ENCODE assay signal across 34 cellular contexts in genomic region chr5:62316110-62316509, GRCh38. TPM values are rescaled to one million over a fixed set of nuclear protein-coding genes. Genes with fewer than 3 reads are reported as not detected.
A peak's percentile ranks its signal among the peaks of the same experiment; 100 is the strongest.
DNase-seq lines count a peak whose midpoint lies in the region; ATAC-seq, FAIRE-seq and TF ChIP-seq lines count a peak whose summit lies in the region.
"Had no signal": no experiment of that assay in that cellular context is flagged by ENCODE, and none has a peak within 500 bp of the region (broad histone marks: within the 10 kb centered on the region; RNA-seq: fewer than 3 reads in every experiment).

No MANE protein-coding gene starts in this region.

- H2BK15ac ChIP-seq in mesendoderm (replicated peaks; ENCODE audit: low read depth), result no peak overlapping the region

- in situ Hi-C loops in GM12878 (cut with MboI), result no loop called here

- RAD21 ChIA-PET in GM12878 (lab: Charles Lee; ENCODE audit: unreplicated experiment), result interaction anchor here (1.0 to 2.7 kb wide), 5 partner anchors 8 to 91 kb away, joined by 3 to 12 read pairs (median 4); partner anchors contain the start of gene KIF2A

- no peak overlapping the region for H3K9ac ChIP-seq in Loucy (ENCODE audit: low read depth, low read length, poor library complexity, severe bottlenecking)
- H3K9ac ChIP-seq in GM12878 (ENCODE audit: control insufficient read depth, insufficient read depth, low read length), result no peak overlapping the region
- H3K9ac ChIP-seq in mesendoderm (ENCODE audit: low read length), result no peak overlapping the region

- CTCF ChIA-PET in activated naive CD4-positive, alpha-beta T cell treated with anti-CD3 and anti-CD28 coated beads, Interleukin-2, amount 10 ng/mL, durations not matched to agents 7 days and 5 days (lab: Charles Lee), result interaction anchor here (1.2 kb wide), 1 partner anchor 38 kb away, joined by 5 read pairs; no protein-coding TSS in a partner anchor
- CTCF ChIA-PET in GM12878 (lab: Yijun Ruan, JAX), result interaction anchor here (1.4 kb wide), 1 partner anchor 92 kb away, joined by 6 read pairs; no protein-coding TSS in a partner anchor
- CTCF ChIA-PET in activated CD4-positive, alpha-beta memory T cell treated with anti-CD3 and anti-CD28 coated beads, Interleukin-2, amount 10 ng/mL, durations not matched to agents 7 days and 5 days (lab: Charles Lee), result no interaction called here

- peaks cover 3% of the 10 kb centered on the region for H3K36me3 Mint-ChIP-seq in activated naive CD4-positive, alpha-beta T cell treated with anti-CD3 and anti-CD28 coated beads, Interleukin-2, amount 50 U/mL, for 24 hours
- peaks cover 27% of the 10 kb centered on the region for H3K36me3 Mint-ChIP-seq in activated naive CD4-positive, alpha-beta T cell treated with anti-CD3 and anti-CD28 coated beads, Interleukin-2, amount 10 ng/mL, durations not matched to agents 7 days and 5 days
- peaks cover 53% of the 10 kb centered on the region for H3K36me3 Mint-ChIP-seq in activated CD4-positive, alpha-beta memory T cell treated with anti-CD3 and anti-CD28 coated beads, Interleukin-2, amount 10 ng/mL, durations not matched to agents 7 days and 5 days (ENCODE audit: low read depth)
- H3K36me3 Mint-ChIP-seq: immature natural killer cell had no signal

- H4K8ac ChIP-seq in mesendoderm (ENCODE audit: low read depth, low read length), result no peak overlapping the region

- H3K9me3 ChIP-seq in Loucy (ENCODE audit: insufficient read depth, low read depth, low read length) (no peaks in the 10 kb centered on the region), GM12878 (replicated peaks; ENCODE audit: control insufficient read depth, insufficient read depth, low read length) (no peaks in the 10 kb centered on the region)
- H3K9me3 ChIP-seq: ovary, upper lobe of right lung had no signal

- no peak overlapping the region for H3K56ac ChIP-seq in mesendoderm (ENCODE audit: low read length)

- TF ChIP-seq EP300 in GM12878 (IDR thresholded peaks at IDR 0.05; ENCODE audit: borderline replicate concordance in 1 of 2, control insufficient read depth in 1 of 2, low read depth in 2 of 2, low read length in 2 of 2), result no peak

- no peaks in the 10 kb centered on the region for H3K9me2 ChIP-seq in Loucy (replicated peaks; ENCODE audit: low read depth, low read length)

- no peak overlapping the region for H3K18ac ChIP-seq in mesendoderm (ENCODE audit: low read length)

- no peaks in the 10 kb centered on the region for H3K9me3 Mint-ChIP-seq in activated naive CD4-positive, alpha-beta T cell treated with anti-CD3 and anti-CD28 coated beads, Interleukin-2, amount 50 U/mL, for 24 hours
- H3K9me3 Mint-ChIP-seq in activated naive CD4-positive, alpha-beta T cell treated with anti-CD3 and anti-CD28 coated beads, Interleukin-2, amount 10 ng/mL, durations not matched to agents 7 days and 5 days, result no peaks in the 10 kb centered on the region
- no peaks in the 10 kb centered on the region for H3K9me3 Mint-ChIP-seq in activated CD4-positive, alpha-beta memory T cell treated with anti-CD3 and anti-CD28 coated beads, Interleukin-2, amount 10 ng/mL, durations not matched to agents 7 days and 5 days
- H3K9me3 Mint-ChIP-seq: CD14-positive monocyte; central memory CD8-positive, alpha-beta T cell; GM23338; HFFc6; immature natural killer cell; neural crest cell had no signal

- H3K4me1 ChIP-seq in Loucy (ENCODE audit: insufficient read depth, low read length, poor library complexity, severe bottlenecking), result peaks cover 41% of the 10 kb centered on the region
- H3K4me1 ChIP-seq in GM12878 (ENCODE audit: control insufficient read depth, insufficient read depth, low read length), result no peaks in the 10 kb centered on the region; the same call in 1 of the 2 replicates
- H3K4me1 ChIP-seq in mesendoderm (ENCODE audit: control insufficient read depth, low read depth, low read length), result peaks cover 4% of the 10 kb centered on the region
- H3K4me1 ChIP-seq: upper lobe of right lung had no signal

- no peak overlapping the region for H3K27ac ChIP-seq in GM12878 (ENCODE audit: control insufficient read depth, insufficient read depth)
- no peak overlapping the region for H3K27ac ChIP-seq in mesendoderm (ENCODE audit: low read depth, low read length)
- H3K27ac ChIP-seq: ovary, skin epidermis, upper lobe of right lung had no signal

- H2BK5ac ChIP-seq in mesendoderm (ENCODE audit: low read length), result no peak overlapping the region

- peak overlapping the region; percentile 66 for H3K27ac Mint-ChIP-seq in activated naive CD4-positive, alpha-beta T cell treated with anti-CD3 and anti-CD28 coated beads, Interleukin-2, amount 50 U/mL, for 24 hours
- H3K27ac Mint-ChIP-seq in activated naive CD4-positive, alpha-beta T cell treated with anti-CD3 and anti-CD28 coated beads, Interleukin-2, amount 10 ng/mL, durations not matched to agents 7 days and 5 days, result no peak overlapping the region
- H3K27ac Mint-ChIP-seq in activated CD4-positive, alpha-beta memory T cell treated with anti-CD3 and anti-CD28 coated beads, Interleukin-2, amount 10 ng/mL, durations not matched to agents 7 days and 5 days, result no peak overlapping the region

- H3K27me3 ChIP-seq in Loucy (ENCODE audit: insufficient read depth, low read length, poor library complexity, severe bottlenecking) (no peaks in the 10 kb centered on the region), GM12878 (replicated peaks in 1 of 2; ENCODE audit: control insufficient read depth in 2 of 2, insufficient read depth in 2 of 2, low read length in 1 of 2) (no peaks in the 10 kb centered on the region), mesendoderm (ENCODE audit: insufficient read depth, low read length, poor library complexity) (no peaks in the 10 kb centered on the region)
- H3K27me3 ChIP-seq: ovary, upper lobe of right lung had no signal

- H3K4me1 Mint-ChIP-seq in activated naive CD4-positive, alpha-beta T cell treated with anti-CD3 and anti-CD28 coated beads, Interleukin-2, amount 50 U/mL, for 24 hours, result peaks cover 91% of the 10 kb centered on the region
- H3K4me1 Mint-ChIP-seq in activated naive CD4-positive, alpha-beta T cell treated with anti-CD3 and anti-CD28 coated beads, Interleukin-2, amount 10 ng/mL, durations not matched to agents 7 days and 5 days, result peaks cover 62% of the 10 kb centered on the region
- peaks cover 78% of the 10 kb centered on the region for H3K4me1 Mint-ChIP-seq in activated CD4-positive, alpha-beta memory T cell treated with anti-CD3 and anti-CD28 coated beads, Interleukin-2, amount 10 ng/mL, durations not matched to agents 7 days and 5 days

- no peak overlapping the region for H3K4me3 ChIP-seq in Loucy (ENCODE audit: low read length, poor library complexity, severe bottlenecking)
- no peak overlapping the region for H3K4me3 ChIP-seq in GM12878
- no peak overlapping the region for H3K4me3 ChIP-seq in mesendoderm (ENCODE audit: low read length)
- H3K4me3 ChIP-seq: GM23338, ovary, skin epidermis, upper lobe of right lung had no signal

- H2BK120ac ChIP-seq in mesendoderm (ENCODE audit: low read depth, low read length), result no peak overlapping the region

- H3K36me3 ChIP-seq in Loucy (ENCODE audit: insufficient read depth, low read length), result peaks cover 7% of the 10 kb centered on the region; the same call in 1 of the 2 replicates
- no peaks in the 10 kb centered on the region; a peak in 1 of 4 replicates for H3K36me3 ChIP-seq in GM12878 (ENCODE audit: control insufficient read depth in 2 of 2, insufficient read depth in 2 of 2, low read length in 1 of 2)
- no peaks in the 10 kb centered on the region for H3K36me3 ChIP-seq in mesendoderm (ENCODE audit: control insufficient read depth, insufficient read depth, low read length)
- H3K36me3 ChIP-seq: ovary, upper lobe of right lung had no signal

- TF ChIP-seq POLR2A in GM12878 (IDR thresholded peaks at IDR 0.05; ENCODE audit: low read depth, low read length), result no peak

- no peak overlapping the region for H2AK5ac ChIP-seq in mesendoderm (ENCODE audit: low read length)

- no peak for TF ChIP-seq RAD21 in GM12878 (IDR thresholded peaks at IDR 0.05; ENCODE audit: insufficient read depth, low read depth, low read length)

- intact Hi-C loops in GM12878 (cut with micrococcal nuclease; ENCODE audit: unreplicated experiment), result no loop called here

- POLR2A ChIA-PET in GM12878 (lab: Charles Lee), result interaction anchor here (0.6 to 3.9 kb wide), 3 partner anchors 8 to 59 kb away, joined by 3 to 13 read pairs (median 3); no protein-coding TSS in a partner anchor
- POLR2A ChIA-PET in activated CD4-positive, alpha-beta memory T cell treated with anti-CD3 and anti-CD28 coated beads, Interleukin-2, amount 10 ng/mL, durations not matched to agents 7 days and 5 days (lab: Charles Lee), result interaction anchor here (0.5 to 5.3 kb wide), 5 partner anchors 8 to 92 kb away, joined by 3 to 24 read pairs (median 4); partner anchors contain the start of gene KIF2A

- ATAC-seq in GM12878, result no peak
- ATAC-seq: left cardiac atrium, upper lobe of right lung had no signal

- SMC1A ChIA-PET in GM12878 (lab: Charles Lee; ENCODE audit: uncharacterized antibody, unreplicated experiment), result interaction anchor here (1.1 to 5.3 kb wide), 4 partner anchors 7 to 92 kb away, joined by 3 to 30 read pairs (median 8); no protein-coding TSS in a partner anchor

- TF ChIP-seq CTCF in Loucy (conservative IDR thresholded peaks at IDR 0.05; ENCODE audit: low read length), result no peak
- TF ChIP-seq CTCF in GM12878 (IDR thresholded peaks at IDR 0.05 in 2 of 3, conservative IDR thresholded peaks at IDR 0.05 in 1 of 3; ENCODE audit: control insufficient read depth in 2 of 3, extremely low read depth in 1 of 3, insufficient read depth in 1 of 3, low read depth in 3 of 3, low read length in 3 of 3), result no peak

- no peak overlapping the region for H3K23ac ChIP-seq in mesendoderm (ENCODE audit: low read length)

- 68% methylated on average over 2 of the region's 2 CpGs for WGBS in GM12878 (ENCODE audit: insufficient coverage, insufficient replicate concordance, low lambda C conversion rate, missing lambda C conversion rate)
- WGBS in mesendoderm (ENCODE audit: extremely low coverage, insufficient coverage, low lambda C conversion rate), result no CpG with 5 or more reads among the region's 2 CpGs

- H3K4me2 ChIP-seq in Loucy (ENCODE audit: low read depth, low read length, poor library complexity, severe bottlenecking) (peak overlapping the region; percentile 0), GM12878 (ENCODE audit: control insufficient read depth, insufficient read depth) (no peak overlapping the region), mesendoderm (ENCODE audit: low read length) (no peak overlapping the region)
- H3K4me2 ChIP-seq: GM23338 had no signal

- DNase-seq in activated naive CD4-positive, alpha-beta T cell treated with anti-CD3 and anti-CD28 coated beads, Interleukin-2, amount 10 ng/mL, durations not matched to agents 7 days and 5 days, result no peak
- DNase-seq in GM12878 (ENCODE audit: low read depth, low spot score) (no peak), mesendoderm (peak; percentile 58), SKM-1 treated with dmso at 0.1 percent for 144 hours (lab: John Stamatoyannopoulos, UW; ENCODE audit: unreplicated experiment) (no peak)
- DNase-seq in activated effector memory CD4-positive, alpha-beta T cell treated with Interleukin-2 at 50 U/mL for 16 hours, result no peak
- no peak for DNase-seq in activated CD4-positive, alpha-beta memory T cell treated with anti-CD3 and anti-CD28 coated beads, Interleukin-2, amount 10 ng/mL, durations not matched to agents 7 days and 5 days
- DNase-seq: activated CD4-positive, alpha-beta T cell treated with anti-CD3 and anti-CD28 coated beads for 4 hours; activated naive CD4-positive, alpha-beta T cell; activated T-cell treated with anti-CD3 and anti-CD28 coated beads, Interleukin-2, amount 50 U/mL, for 1 hour; amniotic stem cell; Calu3; dermis blood vessel endothelial cell; DMS79; GDM1; HFFc6; immature natural killer cell; left cardiac atrium; NCI-H1092 treated with DMSO at 0.1 percent for 48 hours; NCI-H1694 treated with DMSO at 0.1 percent for 48 hours; NCI-H446 treated with DMSO at 0.1 percent for 48 hours; ovary; SHP77 treated with DMSO at 0.1 percent for 48 hours; stimulated activated naive CD4-positive, alpha-beta T cell; T-helper 9 cell; upper lobe of right lung had no signal

- H2AFZ ChIP-seq in Loucy (ENCODE audit: low read length) (no peak overlapping the region), GM12878 (ENCODE audit: control insufficient read depth, low read depth, low read length) (no peak overlapping the region)
- H2AFZ ChIP-seq: GM23338 had no signal

- peak overlapping the region; percentile 28 for H3K4me3 Mint-ChIP-seq in activated naive CD4-positive, alpha-beta T cell treated with anti-CD3 and anti-CD28 coated beads, Interleukin-2, amount 50 U/mL, for 24 hours
- no peak overlapping the region for H3K4me3 Mint-ChIP-seq in activated naive CD4-positive, alpha-beta T cell treated with anti-CD3 and anti-CD28 coated beads, Interleukin-2, amount 10 ng/mL, durations not matched to agents 7 days and 5 days
- no peak overlapping the region for H3K4me3 Mint-ChIP-seq in activated CD4-positive, alpha-beta memory T cell treated with anti-CD3 and anti-CD28 coated beads, Interleukin-2, amount 10 ng/mL, durations not matched to agents 7 days and 5 days
- H3K4me3 Mint-ChIP-seq: CD14-positive monocyte, GM23338, HFFc6, neural crest cell had no signal

- H3F3A ChIP-seq in Loucy (ENCODE audit: low read depth), result no peaks in the 10 kb centered on the region

- H4K5ac ChIP-seq in mesendoderm (ENCODE audit: low read length), result no peak overlapping the region

- H3K79me1 ChIP-seq in mesendoderm (ENCODE audit: low read length), result peaks cover 8% of the 10 kb centered on the region

- no peak for FAIRE-seq in GM12878 (lab: Jason Lieb, UNC)
- FAIRE-seq: A204.1, RCC 7860 had no signal

- H3K79me2 ChIP-seq in Loucy (ENCODE audit: insufficient read depth, low read length), result peaks cover 100% of the 10 kb centered on the region
- H3K79me2 ChIP-seq in GM12878 (ENCODE audit: control insufficient read depth, insufficient read depth, low read length), result peaks cover 91% of the 10 kb centered on the region
- peaks cover 77% of the 10 kb centered on the region for H3K79me2 ChIP-seq in mesendoderm (ENCODE audit: control insufficient read depth, insufficient read depth, low read length)

- no peaks in the 10 kb centered on the region for H3K27me3 Mint-ChIP-seq in activated naive CD4-positive, alpha-beta T cell treated with anti-CD3 and anti-CD28 coated beads, Interleukin-2, amount 50 U/mL, for 24 hours
- H3K27me3 Mint-ChIP-seq in activated naive CD4-positive, alpha-beta T cell treated with anti-CD3 and anti-CD28 coated beads, Interleukin-2, amount 10 ng/mL, durations not matched to agents 7 days and 5 days, result no peaks in the 10 kb centered on the region
- no peaks in the 10 kb centered on the region for H3K27me3 Mint-ChIP-seq in activated CD4-positive, alpha-beta memory T cell treated with anti-CD3 and anti-CD28 coated beads, Interleukin-2, amount 10 ng/mL, durations not matched to agents 7 days and 5 days
- H3K27me3 Mint-ChIP-seq: central memory CD8-positive, alpha-beta T cell had no signal

- H3K4ac ChIP-seq in mesendoderm (ENCODE audit: low read depth, low read length), result no peak overlapping the region

- BruUV-seq in GM12878 (replicated peaks; lab: Mats Ljungman, UMichigan), result no TSS peak

- H4K20me1 ChIP-seq in Loucy (ENCODE audit: insufficient read depth, low read length, poor library complexity, severe bottlenecking) (peaks cover 96% of the 10 kb centered on the region), GM12878 (ENCODE audit: control insufficient read depth, insufficient read depth) (no peaks in the 10 kb centered on the region; the same call in 1 of the 2 replicates)

RNA-seq across cellular contexts. Expression of gene KIF2A, which starts 10.1 kb away (rescaled TPM):
- 118 and 141 TPM in 2 replicates for total RNA-seq in GM12878 (2013; cell fraction: nucleolus; rRNA removed)
- total RNA-seq in GM12878 (2014; rRNA removed) (55.2 and 69.2 TPM in 2 replicates), GM12878 (2014; rRNA removed; fragmentation: Illumina TruSeq; extraction: Trizol) (97.3 and 97.9 TPM in 2 replicates), GM12878 (2021) (81.0 and 82.1 TPM in 2 replicates)
- polyA plus RNA-seq in GM12878 (2011; ENCODE audit: low read depth), result 31.2 TPM
- polyA plus RNA-seq in GM12878 (2011; rRNA removed) (78.1 and 121 TPM in 2 replicates), GM12878 (2014; fragmentation: Illumina TruSeq; extraction: Trizol) (124 and 140 TPM in 2 replicates), GM12878 (2014; fragmentation: Nextera tagmentation; extraction: Ambion mirVana) (10 to 100 TPM; 35.9 to 36.9 TPM), GM12878 (2014; rRNA removed) (44.2 and 54.3 TPM in 2 replicates), GM12878 (2016; fragmentation: Nextera tagmentation; extraction: Ambion mirVana) (100 to 1,000 TPM in 1 of 2 experiments, 10 to 100 TPM in 1; 93.1 to 106 TPM)
- polyA plus RNA-seq in GM12878 (2011; cell fraction: cytosol; rRNA removed), result 33.0 and 42.8 TPM in 2 replicates
- 44.1 and 58.5 TPM in 2 replicates for polyA plus RNA-seq in GM12878 (2011; cell fraction: nucleus; rRNA removed)
- 37.7 and 55.1 TPM in 2 replicates for polyA plus RNA-seq in GM12878 (2012)
- polyA minus RNA-seq in GM12878 (2011; rRNA and poly(A)+ RNA removed), result 73.4 and 117 TPM in 2 replicates
- polyA minus RNA-seq in GM12878 (2011; cell fraction: cytosol; rRNA and poly(A)+ RNA removed), result 51.3 and 63.9 TPM in 2 replicates
- polyA minus RNA-seq in GM12878 (2011; cell fraction: nucleus; rRNA and poly(A)+ RNA removed), result 35.1 and 43.3 TPM in 2 replicates
- 105 TPM for polyA plus RNA-seq in mesendoderm (2013, experiment 1 of 2)
- polyA plus RNA-seq in mesendoderm (2013, experiment 2 of 2), result 106 TPM
- 100 to 1,000 TPM; 250 to 251 TPM for total RNA-seq in activated CD4-positive, alpha-beta memory T cell treated with anti-CD3 and anti-CD28 coated beads, Interleukin-2, amount 10 ng/mL, durations not matched to agents 7 days and 5 days
